19 cellular contexts compared by ENCODE assay signal in genomic region chr7:55080000-55080629, GRCh38.
A peak's percentile ranks its signal among the peaks of the same experiment; 100 is the strongest.
DNase-seq lines count a peak whose midpoint lies in the region; ATAC-seq, FAIRE-seq and TF ChIP-seq lines count a peak whose summit lies in the region.
"Had no signal": no experiment of that assay in that cellular context is flagged by ENCODE, and none has a peak within 500 bp of the region (broad histone marks: within the 10 kb centered on the region; RNA-seq: fewer than 3 reads in every experiment).

No MANE protein-coding gene starts in this region.

- POLR2A ChIA-PET in activated CD4-positive, alpha-beta memory T cell treated with anti-CD3 and anti-CD28 coated beads for 36 hours (lab: Charles Lee): no interaction called here

- CTCF ChIA-PET in activated CD4-positive, alpha-beta memory T cell treated with anti-CD3 and anti-CD28 coated beads for 36 hours (lab: Charles Lee): no interaction called here

- ATAC-seq in right lobe of liver (no peak), HG03196 (IDR thresholded peaks at IDR 0.05; ENCODE audit: unreplicated experiment) (no peak)

- H3K4me1 ChIP-seq in astrocyte (ENCODE audit: insufficient read depth, low read length) (peaks cover 17% of the 10 kb centered on the region), right lobe of liver (peaks cover 0 to 72% (median 30%) of the 10 kb centered on the region in 4 donors), suprapubic skin (peaks cover 60% of the 10 kb centered on the region)
- H3K4me1 ChIP-seq: SJCRH30 had no signal

- H3K4me2 ChIP-seq in astrocyte (ENCODE audit: low read length): no peak overlapping the region

- H3K27ac Mint-ChIP-seq in astrocyte (ENCODE audit: unreplicated experiment): peak overlapping the region; percentile 59
- H3K27ac Mint-ChIP-seq in glutamatergic neuron (ENCODE audit: unreplicated experiment): no peak overlapping the region
- no peak overlapping the region for H3K27ac Mint-ChIP-seq in activated CD4-positive, alpha-beta memory T cell treated with anti-CD3 and anti-CD28 coated beads for 36 hours
- H3K27ac Mint-ChIP-seq: CD14-positive monocyte had no signal

- intact Hi-C loops in right lobe of liver (cut with DNase I): loop anchor here in 1 of 2 donors (5.0 kb wide), 1 partner anchor 58 kb away; no protein-coding TSS in a partner anchor
- intact Hi-C loops in activated CD4-positive, alpha-beta memory T cell treated with anti-CD3 and anti-CD28 coated beads for 36 hours (cut with micrococcal nuclease): loop anchor here (10.0 kb wide), 1 partner anchor 175 kb away; no protein-coding TSS in a partner anchor

- DNase-seq in NCI-H1048 (lab: John Stamatoyannopoulos, UW) (peak; percentile 25), astrocyte (ENCODE audit: low read depth) (no peak), right lobe of liver (no peak), suprapubic skin (ENCODE audit: low spot score in 2 of 2) (no peak), glutamatergic neuron (no peak)
- no peak for DNase-seq in activated CD4-positive, alpha-beta memory T cell treated with anti-CD3 and anti-CD28 coated beads for 36 hours
- DNase-seq: ACHN; AML-193; NCI-H1417 treated with DMSO at 0.1 percent for 48 hours; NCI-H1930; NCI-H2171 treated with DMSO at 0.1 percent for 48 hours; NCI-H446 treated with DMSO at 0.1 percent for 48 hours; NK-92 treated with Interleukin-12 subunit alpha and Interleukin-12 subunit beta, amount 100 ng/mL, for 24 hours; RPMI8226; SJCRH30 had no signal

- H3K9ac ChIP-seq in astrocyte (ENCODE audit: low read length): no peak overlapping the region

- no peak for TF ChIP-seq EP300 in suprapubic skin (IDR thresholded peaks at IDR 0.05)

- H3K9me3 Mint-ChIP-seq in astrocyte (ENCODE audit: unreplicated experiment): no peaks in the 10 kb centered on the region
- no peaks in the 10 kb centered on the region for H3K9me3 Mint-ChIP-seq in glutamatergic neuron (ENCODE audit: unreplicated experiment)
- no peaks in the 10 kb centered on the region for H3K9me3 Mint-ChIP-seq in activated CD4-positive, alpha-beta memory T cell treated with anti-CD3 and anti-CD28 coated beads for 36 hours

- no peak for TF ChIP-seq POLR2A in right lobe of liver (IDR thresholded peaks at IDR 0.05)
- TF ChIP-seq POLR2A in suprapubic skin (IDR thresholded peaks at IDR 0.05): no peak

- H3K36me3 ChIP-seq in astrocyte (ENCODE audit: insufficient read depth, low read length) (no peaks in the 10 kb centered on the region), right lobe of liver (no peaks in the 10 kb centered on the region), suprapubic skin (peaks cover 4% of the 10 kb centered on the region)
- H3K36me3 ChIP-seq: SJCRH30 had no signal

- no peaks in the 10 kb centered on the region for H3K27me3 ChIP-seq in astrocyte (ENCODE audit: insufficient read depth, low read length)
- H3K27me3 ChIP-seq in right lobe of liver: no peaks in the 10 kb centered on the region
- no peaks in the 10 kb centered on the region for H3K27me3 ChIP-seq in suprapubic skin
- H3K27me3 ChIP-seq: SJCRH30 had no signal

- TF ChIP-seq CTCF in astrocyte (IDR thresholded peaks at IDR 0.05; ENCODE audit: insufficient read depth, low read depth, low read length) (no peak), right lobe of liver (IDR thresholded peaks at IDR 0.05) (no peak), suprapubic skin (IDR thresholded peaks at IDR 0.05) (no peak), glutamatergic neuron (IDR thresholded peaks at IDR 0.05; ENCODE audit: partially characterized antibody, unreplicated experiment) (no peak)

- H3K27ac ChIP-seq in astrocyte (ENCODE audit: low read depth, low read length) (no peak overlapping the region), right lobe of liver (peak overlapping the region in 2 of 3 donors; percentile 83 to 88), suprapubic skin (peak overlapping the region; percentile 64)
- H3K27ac ChIP-seq: SJCRH30 had no signal

- H3K36me3 Mint-ChIP-seq in astrocyte (ENCODE audit: low read depth, unreplicated experiment): peaks cover 4% of the 10 kb centered on the region
- no peaks in the 10 kb centered on the region for H3K36me3 Mint-ChIP-seq in glutamatergic neuron (ENCODE audit: unreplicated experiment)
- no peaks in the 10 kb centered on the region for H3K36me3 Mint-ChIP-seq in activated CD4-positive, alpha-beta memory T cell treated with anti-CD3 and anti-CD28 coated beads for 36 hours
- H3K36me3 Mint-ChIP-seq: CD14-positive monocyte had no signal

- H3K27me3 Mint-ChIP-seq in astrocyte (ENCODE audit: low read depth, unreplicated experiment) (no peaks in the 10 kb centered on the region), glutamatergic neuron (ENCODE audit: unreplicated experiment) (peaks cover 2% of the 10 kb centered on the region)
- peaks cover 2% of the 10 kb centered on the region for H3K27me3 Mint-ChIP-seq in activated CD4-positive, alpha-beta memory T cell treated with anti-CD3 and anti-CD28 coated beads for 36 hours

- H3K9me3 ChIP-seq in astrocyte (ENCODE audit: insufficient read depth, low read depth, low read length) (no peaks in the 10 kb centered on the region), right lobe of liver (no peaks in the 10 kb centered on the region), suprapubic skin (no peaks in the 10 kb centered on the region)
- H3K9me3 ChIP-seq: SJCRH30 had no signal

- H3K4me3 ChIP-seq in astrocyte (ENCODE audit: insufficient read depth, low read depth, low read length): no peak overlapping the region
- H3K4me3 ChIP-seq in right lobe of liver: no peak overlapping the region
- H3K4me3 ChIP-seq in suprapubic skin: no peak overlapping the region
- H3K4me3 ChIP-seq: SJCRH30 had no signal

- H3K79me2 ChIP-seq in astrocyte (ENCODE audit: insufficient read depth, low read length): peaks cover 90% of the 10 kb centered on the region

- no peak for FAIRE-seq in astrocyte (lab: Jason Lieb, UNC)
- FAIRE-seq: GM12892, H1 had no signal

- no peaks in the 10 kb centered on the region for H4K20me1 ChIP-seq in astrocyte (ENCODE audit: insufficient read depth, low read length)

- H3K4me3 Mint-ChIP-seq in astrocyte (ENCODE audit: unreplicated experiment) (no peak overlapping the region), glutamatergic neuron (ENCODE audit: unreplicated experiment) (no peak overlapping the region)
- no peak overlapping the region for H3K4me3 Mint-ChIP-seq in activated CD4-positive, alpha-beta memory T cell treated with anti-CD3 and anti-CD28 coated beads for 36 hours
- H3K4me3 Mint-ChIP-seq: CD14-positive monocyte had no signal

- peaks cover 40% of the 10 kb centered on the region for H3K4me1 Mint-ChIP-seq in astrocyte (ENCODE audit: low read depth, unreplicated experiment)
- no peaks in the 10 kb centered on the region for H3K4me1 Mint-ChIP-seq in glutamatergic neuron (ENCODE audit: low read depth, unreplicated experiment)
- no peaks in the 10 kb centered on the region for H3K4me1 Mint-ChIP-seq in activated CD4-positive, alpha-beta memory T cell treated with anti-CD3 and anti-CD28 coated beads for 36 hours (ENCODE audit: low read depth)
- H3K4me1 Mint-ChIP-seq: CD14-positive monocyte had no signal

- no peak overlapping the region for H2AFZ ChIP-seq in astrocyte (ENCODE audit: low read depth, low read length)
